Comparison of ENCODE assay signal across 12 cellular contexts in genomic region chr21:38912789-38913119, GRCh38.
DNase-seq lines count a peak whose midpoint lies in the region; ATAC-seq, FAIRE-seq and TF ChIP-seq lines count a peak whose summit lies in the region.
"Had no signal": no experiment of that assay in that cellular context is flagged by ENCODE, and none has a peak within 500 bp of the region (broad histone marks: within the 10 kb centered on the region; RNA-seq: fewer than 3 reads in every experiment).

No MANE protein-coding gene starts in this region.

- TF ChIP-seq RAD21 in A549 (conservative IDR thresholded peaks at IDR 0.05 in 1 of 2, IDR thresholded peaks at IDR 0.05 in 1 of 2), result no peak

- H3K36me3 ChIP-seq in adipocyte (ENCODE audit: control insufficient read depth, insufficient read depth, low read length, severe bottlenecking), result no peaks in the 10 kb centered on the region
- H3K36me3 ChIP-seq in iPS-18a (ENCODE audit: control insufficient read depth, low read depth, low read length), result no peaks in the 10 kb centered on the region
- H3K36me3 ChIP-seq in psoas muscle (ENCODE audit: insufficient read depth in 1 of 2, low read depth in 1 of 2), result no peaks in the 10 kb centered on the region

- DNase-seq in A549 (ENCODE audit: low read depth in 1 of 2, low spot score in 1 of 2), result no peak
- no peak for DNase-seq in adipocyte (ENCODE audit: low read depth)
- DNase-seq in psoas muscle, result no peak
- DNase-seq in NOMO-1 treated with dmso at 0.1 percent for 144 hours (lab: John Stamatoyannopoulos, UW; ENCODE audit: unreplicated experiment), result no peak
- DNase-seq in GM19240 (ENCODE audit: insufficient read length, low spot score), result no peak
- DNase-seq: activated effector memory CD4-positive, alpha-beta T cell treated with anti-CD3 and anti-CD28 coated beads, Interleukin-2, amount 50 U/mL, for 16 hours; effector memory CD4-positive, alpha-beta T cell; kidney glomerular epithelial cell; stimulated activated CD4-positive, alpha-beta T cell treated with anti-CD3 and anti-CD28 coated beads, Interleukin-2, amount 100 ng/mL, for 24 hours had no signal

- no peak for TF ChIP-seq POLR2A in A549 (IDR thresholded peaks at IDR 0.05; ENCODE audit: low read length)

- H3K9me3 ChIP-seq in A549 (no peaks in the 10 kb centered on the region), adipocyte (ENCODE audit: control insufficient read depth, low read length) (no peaks in the 10 kb centered on the region), iPS-18a (ENCODE audit: control insufficient read depth, low read depth, low read length) (no peaks in the 10 kb centered on the region), psoas muscle (no peaks in the 10 kb centered on the region)

- POLR2A ChIA-PET in A549 (lab: Yijun Ruan, JAX), result no interaction called here

- intact Hi-C loops in psoas muscle (cut with DNase I), result loop anchor here (5.0 to 10.0 kb wide), 3 partner anchors 75 to 172 kb away; partner anchors contain the start of gene ETS2 (in 1 of the 2)

- H3K27ac ChIP-seq in A549 (peak overlapping the region; percentile 75 to 78), iPS-18a (ENCODE audit: low read length) (no peak overlapping the region), psoas muscle (peak overlapping the region; percentile 94)

- TF ChIP-seq CTCF in A549 (IDR thresholded peaks at IDR 0.05) (no peak), psoas muscle (IDR thresholded peaks at IDR 0.05) (no peak)

- H3K4me2 ChIP-seq in A549, result peak overlapping the region; percentile 92

- H3K9ac ChIP-seq in adipocyte (ENCODE audit: low read length), result no peak overlapping the region
- H3K9ac ChIP-seq in iPS-18a (ENCODE audit: low read length), result no peak overlapping the region

- no peak for TF ChIP-seq EP300 in A549 (IDR thresholded peaks at IDR 0.05)

- no peak overlapping the region; the same call in 2 of the 3 replicates for H3K4me3 ChIP-seq in A549
- H3K4me3 ChIP-seq in adipocyte (ENCODE audit: low read length), result peak overlapping the region; percentile 69
- H3K4me3 ChIP-seq in iPS-18a (ENCODE audit: low read length), result peak overlapping the region; percentile 54
- peak overlapping the region; percentile 48 for H3K4me3 ChIP-seq in psoas muscle

- CTCF ChIA-PET in A549 (lab: Yijun Ruan, JAX), result no interaction called here

- peaks cover 6% of the 10 kb centered on the region for H3K27me3 ChIP-seq in adipocyte (replicated peaks; ENCODE audit: control insufficient read depth, insufficient read depth, low read length)
- H3K27me3 ChIP-seq in iPS-18a (ENCODE audit: control insufficient read depth, insufficient read depth, low read length), result peaks cover 13% of the 10 kb centered on the region
- H3K27me3 ChIP-seq in psoas muscle (ENCODE audit: insufficient read depth in 3 of 3, low read length in 2 of 3), result no peaks in the 10 kb centered on the region

- ATAC-seq in A549, result no peak; a peak in 1 of 6 replicates
- no peak for ATAC-seq in psoas muscle
- no peak for ATAC-seq in HG03135 (IDR thresholded peaks at IDR 0.05; ENCODE audit: unreplicated experiment)
- no peak for ATAC-seq in HG03457 (IDR thresholded peaks at IDR 0.05; ENCODE audit: unreplicated experiment)

- peaks cover 41% of the 10 kb centered on the region for H3K4me1 ChIP-seq in A549
- peaks cover 16% of the 10 kb centered on the region for H3K4me1 ChIP-seq in adipocyte (ENCODE audit: control insufficient read depth, insufficient read depth, low read length)
- peaks cover 15% of the 10 kb centered on the region for H3K4me1 ChIP-seq in iPS-18a (ENCODE audit: control insufficient read depth, low read depth, low read length)
- peaks cover 57% of the 10 kb centered on the region for H3K4me1 ChIP-seq in psoas muscle

- 64% methylated on average over 6 of the region's 6 CpGs for WGBS in A549 (ENCODE audit: missing lambda C conversion rate)
- WGBS in psoas muscle, 3 donors, result 37 to 44% (median 41%) methylated on average over 6 of the region's 6 CpGs

- FAIRE-seq in A549 (lab: Jason Lieb, UNC), result no peak

TF ChIP-seq in A549, 52 proteins besides CTCF, POLR2A, EP300 and RAD21:
- TF ChIP-seq EHMT2 (IDR thresholded peaks at IDR 0.05; ENCODE audit: low read depth) (no peak), EHF (CRISPR knock-in tag; IDR thresholded peaks at IDR 0.05) (0 out of 2 replicates have a peak, but pooled peaks have one; percentile 27)
- TF ChIP-seq, protein P1, sequence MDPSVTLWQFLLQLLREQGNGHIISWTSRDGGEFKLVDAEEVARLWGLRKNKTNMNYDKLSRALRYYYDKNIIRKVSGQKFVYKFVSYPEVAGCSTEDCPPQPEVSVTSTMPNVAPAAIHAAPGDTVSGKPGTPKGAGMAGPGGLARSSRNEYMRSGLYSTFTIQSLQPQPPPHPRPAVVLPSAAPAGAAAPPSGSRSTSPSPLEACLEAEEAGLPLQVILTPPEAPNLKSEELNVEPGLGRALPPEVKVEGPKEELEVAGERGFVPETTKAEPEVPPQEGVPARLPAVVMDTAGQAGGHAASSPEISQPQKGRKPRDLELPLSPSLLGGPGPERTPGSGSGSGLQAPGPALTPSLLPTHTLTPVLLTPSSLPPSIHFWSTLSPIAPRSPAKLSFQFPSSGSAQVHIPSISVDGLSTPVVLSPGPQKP (IDR thresholded peaks at IDR 0.05; ENCODE audit: low read depth, low read length), result no peak
